In the genomic region with DNA sequence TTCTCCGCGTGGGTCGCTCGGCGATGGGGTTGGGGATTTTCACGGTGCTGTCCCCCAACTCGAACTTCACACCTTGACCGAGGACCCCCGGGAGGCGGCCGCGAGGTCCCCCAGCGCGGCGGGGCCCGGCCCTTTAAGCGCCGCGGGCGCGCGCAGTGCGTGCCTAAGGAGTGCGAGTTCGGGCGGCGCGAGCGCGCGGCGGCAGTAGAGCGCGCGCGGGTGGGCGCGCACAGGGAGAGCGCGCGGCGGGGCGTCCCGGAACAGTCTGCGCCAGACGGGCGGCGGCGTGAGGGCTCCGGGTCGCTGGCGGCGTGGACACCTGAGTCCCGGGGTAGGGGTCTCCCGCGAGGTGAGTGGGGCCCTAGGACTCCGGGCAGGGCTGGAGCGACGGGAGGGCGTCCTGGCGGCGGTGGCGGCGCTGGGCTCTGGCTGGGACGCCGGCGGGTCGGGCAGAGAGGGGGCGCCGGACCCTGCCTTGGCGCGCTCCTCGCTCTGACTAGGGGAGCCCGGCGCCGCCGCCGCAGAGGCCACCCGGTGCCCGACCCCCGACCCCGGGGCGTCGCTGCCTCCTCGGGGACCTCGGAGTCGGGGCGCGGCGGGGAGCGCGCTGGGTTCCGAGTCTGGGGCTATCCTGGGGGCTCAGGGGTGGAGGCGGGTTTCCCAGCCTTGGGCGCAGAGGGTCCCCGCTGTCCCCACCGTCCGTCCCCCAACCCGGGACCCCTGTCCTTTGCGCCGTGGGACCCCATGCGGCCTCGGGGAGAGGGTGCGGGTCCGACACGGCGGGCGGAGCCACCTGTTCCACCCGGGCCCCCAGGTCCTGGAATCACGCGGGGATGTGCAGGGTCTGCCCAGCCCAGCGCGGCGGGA, we compare ENCODE assay signal across 1 cellular context.
TF ChIP-seq lines count a peak whose summit lies in the region.

A gene with protein sequence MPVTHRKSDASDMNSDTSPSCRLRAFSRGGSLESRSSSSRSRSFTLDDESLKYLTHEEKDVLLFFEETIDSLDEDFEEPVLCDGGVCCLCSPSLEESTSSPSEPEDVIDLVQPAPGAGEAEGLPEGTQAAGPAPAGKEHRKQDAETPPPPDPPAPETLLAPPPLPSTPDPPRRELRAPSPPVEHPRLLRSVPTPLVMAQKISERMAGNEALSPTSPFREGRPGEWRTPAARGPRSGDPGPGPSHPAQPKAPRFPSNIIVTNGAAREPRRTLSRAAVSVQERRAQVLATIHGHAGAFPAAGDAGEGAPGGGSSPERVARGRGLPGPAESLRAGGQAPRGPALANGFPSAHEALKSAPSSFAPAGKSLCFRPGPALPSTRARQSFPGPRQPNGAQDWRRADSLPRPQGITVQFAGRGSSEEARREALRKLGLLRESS (plus strand): TSS at position 235 of the 867 bp plus-strand sequence. CDS start 28,722 bp downstream, outside the sequence.

TF ChIP-seq in HepG2, 621 proteins besides CTCF, POLR2A, EP300 and RAD21 (continued from another document and continues in another):
- TF ChIP-seq, protein P1, sequence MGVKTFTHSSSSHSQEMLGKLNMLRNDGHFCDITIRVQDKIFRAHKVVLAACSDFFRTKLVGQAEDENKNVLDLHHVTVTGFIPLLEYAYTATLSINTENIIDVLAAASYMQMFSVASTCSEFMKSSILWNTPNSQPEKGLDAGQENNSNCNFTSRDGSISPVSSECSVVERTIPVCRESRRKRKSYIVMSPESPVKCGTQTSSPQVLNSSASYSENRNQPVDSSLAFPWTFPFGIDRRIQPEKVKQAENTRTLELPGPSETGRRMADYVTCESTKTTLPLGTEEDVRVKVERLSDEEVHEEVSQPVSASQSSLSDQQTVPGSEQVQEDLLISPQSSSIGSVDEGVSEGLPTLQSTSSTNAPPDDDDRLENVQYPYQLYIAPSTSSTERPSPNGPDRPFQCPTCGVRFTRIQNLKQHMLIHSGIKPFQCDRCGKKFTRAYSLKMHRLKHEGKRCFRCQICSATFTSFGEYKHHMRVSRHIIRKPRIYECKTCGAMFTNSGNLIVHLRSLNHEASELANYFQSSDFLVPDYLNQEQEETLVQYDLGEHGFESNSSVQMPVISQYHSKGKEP (CRISPR knock-in tag; IDR thresholded peaks at IDR 0.05), result no peak
- TF ChIP-seq, protein P2, sequence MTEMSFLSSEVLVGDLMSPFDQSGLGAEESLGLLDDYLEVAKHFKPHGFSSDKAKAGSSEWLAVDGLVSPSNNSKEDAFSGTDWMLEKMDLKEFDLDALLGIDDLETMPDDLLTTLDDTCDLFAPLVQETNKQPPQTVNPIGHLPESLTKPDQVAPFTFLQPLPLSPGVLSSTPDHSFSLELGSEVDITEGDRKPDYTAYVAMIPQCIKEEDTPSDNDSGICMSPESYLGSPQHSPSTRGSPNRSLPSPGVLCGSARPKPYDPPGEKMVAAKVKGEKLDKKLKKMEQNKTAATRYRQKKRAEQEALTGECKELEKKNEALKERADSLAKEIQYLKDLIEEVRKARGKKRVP (CRISPR knock-in tag; IDR thresholded peaks at IDR 0.05), result no peak
- TF ChIP-seq TGIF2 (CRISPR knock-in tag; IDR thresholded peaks at IDR 0.05), result no peak
- TF ChIP-seq FOXA3 (CRISPR knock-in tag; IDR thresholded peaks at IDR 0.05), result no peak
- TF ChIP-seq ZNF850 (CRISPR knock-in tag; conservative IDR thresholded peaks at IDR 0.05), result no peak
- TF ChIP-seq, protein P3, sequence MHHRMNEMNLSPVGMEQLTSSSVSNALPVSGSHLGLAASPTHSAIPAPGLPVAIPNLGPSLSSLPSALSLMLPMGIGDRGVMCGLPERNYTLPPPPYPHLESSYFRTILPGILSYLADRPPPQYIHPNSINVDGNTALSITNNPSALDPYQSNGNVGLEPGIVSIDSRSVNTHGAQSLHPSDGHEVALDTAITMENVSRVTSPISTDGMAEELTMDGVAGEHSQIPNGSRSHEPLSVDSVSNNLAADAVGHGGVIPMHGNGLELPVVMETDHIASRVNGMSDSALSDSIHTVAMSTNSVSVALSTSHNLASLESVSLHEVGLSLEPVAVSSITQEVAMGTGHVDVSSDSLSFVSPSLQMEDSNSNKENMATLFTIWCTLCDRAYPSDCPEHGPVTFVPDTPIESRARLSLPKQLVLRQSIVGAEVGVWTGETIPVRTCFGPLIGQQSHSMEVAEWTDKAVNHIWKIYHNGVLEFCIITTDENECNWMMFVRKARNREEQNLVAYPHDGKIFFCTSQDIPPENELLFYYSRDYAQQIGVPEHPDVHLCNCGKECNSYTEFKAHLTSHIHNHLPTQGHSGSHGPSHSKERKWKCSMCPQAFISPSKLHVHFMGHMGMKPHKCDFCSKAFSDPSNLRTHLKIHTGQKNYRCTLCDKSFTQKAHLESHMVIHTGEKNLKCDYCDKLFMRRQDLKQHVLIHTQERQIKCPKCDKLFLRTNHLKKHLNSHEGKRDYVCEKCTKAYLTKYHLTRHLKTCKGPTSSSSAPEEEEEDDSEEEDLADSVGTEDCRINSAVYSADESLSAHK (CRISPR knock-in tag; IDR thresholded peaks at IDR 0.05; ENCODE audit: borderline replicate concordance), result no peak
- TF ChIP-seq TBL1XR1 (IDR thresholded peaks at IDR 0.05; ENCODE audit: borderline replicate concordance, low read length, partially characterized antibody), result no peak
- no peak for TF ChIP-seq ZNF761 (CRISPR knock-in tag; conservative IDR thresholded peaks at IDR 0.05)
- TF ChIP-seq, protein P4, sequence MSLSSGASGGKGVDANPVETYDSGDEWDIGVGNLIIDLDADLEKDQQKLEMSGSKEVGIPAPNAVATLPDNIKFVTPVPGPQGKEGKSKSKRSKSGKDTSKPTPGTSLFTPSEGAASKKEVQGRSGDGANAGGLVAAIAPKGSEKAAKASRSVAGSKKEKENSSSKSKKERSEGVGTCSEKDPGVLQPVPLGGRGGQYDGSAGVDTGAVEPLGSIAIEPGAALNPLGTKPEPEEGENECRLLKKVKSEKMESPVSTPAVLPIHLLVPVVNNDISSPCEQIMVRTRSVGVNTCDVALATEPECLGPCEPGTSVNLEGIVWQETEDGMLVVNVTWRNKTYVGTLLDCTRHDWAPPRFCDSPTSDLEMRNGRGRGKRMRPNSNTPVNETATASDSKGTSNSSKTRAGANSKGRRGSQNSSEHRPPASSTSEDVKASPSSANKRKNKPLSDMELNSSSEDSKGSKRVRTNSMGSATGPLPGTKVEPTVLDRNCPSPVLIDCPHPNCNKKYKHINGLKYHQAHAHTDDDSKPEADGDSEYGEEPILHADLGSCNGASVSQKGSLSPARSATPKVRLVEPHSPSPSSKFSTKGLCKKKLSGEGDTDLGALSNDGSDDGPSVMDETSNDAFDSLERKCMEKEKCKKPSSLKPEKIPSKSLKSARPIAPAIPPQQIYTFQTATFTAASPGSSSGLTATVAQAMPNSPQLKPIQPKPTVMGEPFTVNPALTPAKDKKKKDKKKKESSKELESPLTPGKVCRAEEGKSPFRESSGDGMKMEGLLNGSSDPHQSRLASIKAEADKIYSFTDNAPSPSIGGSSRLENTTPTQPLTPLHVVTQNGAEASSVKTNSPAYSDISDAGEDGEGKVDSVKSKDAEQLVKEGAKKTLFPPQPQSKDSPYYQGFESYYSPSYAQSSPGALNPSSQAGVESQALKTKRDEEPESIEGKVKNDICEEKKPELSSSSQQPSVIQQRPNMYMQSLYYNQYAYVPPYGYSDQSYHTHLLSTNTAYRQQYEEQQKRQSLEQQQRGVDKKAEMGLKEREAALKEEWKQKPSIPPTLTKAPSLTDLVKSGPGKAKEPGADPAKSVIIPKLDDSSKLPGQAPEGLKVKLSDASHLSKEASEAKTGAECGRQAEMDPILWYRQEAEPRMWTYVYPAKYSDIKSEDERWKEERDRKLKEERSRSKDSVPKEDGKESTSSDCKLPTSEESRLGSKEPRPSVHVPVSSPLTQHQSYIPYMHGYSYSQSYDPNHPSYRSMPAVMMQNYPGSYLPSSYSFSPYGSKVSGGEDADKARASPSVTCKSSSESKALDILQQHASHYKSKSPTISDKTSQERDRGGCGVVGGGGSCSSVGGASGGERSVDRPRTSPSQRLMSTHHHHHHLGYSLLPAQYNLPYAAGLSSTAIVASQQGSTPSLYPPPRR (CRISPR knock-in tag; IDR thresholded peaks at IDR 0.05; ENCODE audit: borderline replicate concordance), result no peak
- TF ChIP-seq PTBP1 (IDR thresholded peaks at IDR 0.05; ENCODE audit: low read depth, low read length, poor library complexity, severe bottlenecking), result no peak
- no peak for TF ChIP-seq ZNF20 (CRISPR knock-in tag; IDR thresholded peaks at IDR 0.05)
- TF ChIP-seq, protein P5, sequence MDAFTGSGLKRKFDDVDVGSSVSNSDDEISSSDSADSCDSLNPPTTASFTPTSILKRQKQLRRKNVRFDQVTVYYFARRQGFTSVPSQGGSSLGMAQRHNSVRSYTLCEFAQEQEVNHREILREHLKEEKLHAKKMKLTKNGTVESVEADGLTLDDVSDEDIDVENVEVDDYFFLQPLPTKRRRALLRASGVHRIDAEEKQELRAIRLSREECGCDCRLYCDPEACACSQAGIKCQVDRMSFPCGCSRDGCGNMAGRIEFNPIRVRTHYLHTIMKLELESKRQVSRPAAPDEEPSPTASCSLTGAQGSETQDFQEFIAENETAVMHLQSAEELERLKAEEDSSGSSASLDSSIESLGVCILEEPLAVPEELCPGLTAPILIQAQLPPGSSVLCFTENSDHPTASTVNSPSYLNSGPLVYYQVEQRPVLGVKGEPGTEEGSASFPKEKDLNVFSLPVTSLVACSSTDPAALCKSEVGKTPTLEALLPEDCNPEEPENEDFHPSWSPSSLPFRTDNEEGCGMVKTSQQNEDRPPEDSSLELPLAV (CRISPR knock-in tag; conservative IDR thresholded peaks at IDR 0.05; ENCODE audit: low read depth), result no peak
- TF ChIP-seq ZNF207 (IDR thresholded peaks at IDR 0.05; ENCODE audit: borderline replicate concordance), result no peak
- TF ChIP-seq, protein P6, sequence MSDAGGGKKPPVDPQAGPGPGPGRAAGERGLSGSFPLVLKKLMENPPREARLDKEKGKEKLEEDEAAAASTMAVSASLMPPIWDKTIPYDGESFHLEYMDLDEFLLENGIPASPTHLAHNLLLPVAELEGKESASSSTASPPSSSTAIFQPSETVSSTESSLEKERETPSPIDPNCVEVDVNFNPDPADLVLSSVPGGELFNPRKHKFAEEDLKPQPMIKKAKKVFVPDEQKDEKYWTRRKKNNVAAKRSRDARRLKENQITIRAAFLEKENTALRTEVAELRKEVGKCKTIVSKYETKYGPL (CRISPR knock-in tag; IDR thresholded peaks at IDR 0.05), result no peak
- 0 out of 2 replicates have a peak, but pooled peaks have one; percentile 58 for TF ChIP-seq ZSCAN20 (CRISPR knock-in tag; IDR thresholded peaks at IDR 0.05; ENCODE audit: borderline replicate concordance)
- TF ChIP-seq, protein P7, sequence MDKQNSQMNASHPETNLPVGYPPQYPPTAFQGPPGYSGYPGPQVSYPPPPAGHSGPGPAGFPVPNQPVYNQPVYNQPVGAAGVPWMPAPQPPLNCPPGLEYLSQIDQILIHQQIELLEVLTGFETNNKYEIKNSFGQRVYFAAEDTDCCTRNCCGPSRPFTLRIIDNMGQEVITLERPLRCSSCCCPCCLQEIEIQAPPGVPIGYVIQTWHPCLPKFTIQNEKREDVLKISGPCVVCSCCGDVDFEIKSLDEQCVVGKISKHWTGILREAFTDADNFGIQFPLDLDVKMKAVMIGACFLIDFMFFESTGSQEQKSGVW (CRISPR knock-in tag; IDR thresholded peaks at IDR 0.05; ENCODE audit: borderline replicate concordance), result no peak
- TF ChIP-seq ZNF616 (CRISPR knock-in tag; IDR thresholded peaks at IDR 0.05; ENCODE audit: low read depth), result no peak
- TF ChIP-seq ZNF569 (CRISPR knock-in tag; IDR thresholded peaks at IDR 0.05; ENCODE audit: borderline replicate concordance), result no peak
- TF ChIP-seq NR2F1 (CRISPR knock-in tag; IDR thresholded peaks at IDR 0.05), result no peak
- TF ChIP-seq, protein P8, sequence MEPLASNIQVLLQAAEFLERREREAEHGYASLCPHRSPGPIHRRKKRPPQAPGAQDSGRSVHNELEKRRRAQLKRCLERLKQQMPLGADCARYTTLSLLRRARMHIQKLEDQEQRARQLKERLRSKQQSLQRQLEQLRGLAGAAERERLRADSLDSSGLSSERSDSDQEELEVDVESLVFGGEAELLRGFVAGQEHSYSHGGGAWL (CRISPR knock-in tag; IDR thresholded peaks at IDR 0.05), result no peak
- TF ChIP-seq ZNF567 (CRISPR knock-in tag; IDR thresholded peaks at IDR 0.05; ENCODE audit: borderline replicate concordance), result no peak
- no peak for TF ChIP-seq RNF2 (conservative IDR thresholded peaks at IDR 0.05; ENCODE audit: low read depth)
- TF ChIP-seq, protein P9, sequence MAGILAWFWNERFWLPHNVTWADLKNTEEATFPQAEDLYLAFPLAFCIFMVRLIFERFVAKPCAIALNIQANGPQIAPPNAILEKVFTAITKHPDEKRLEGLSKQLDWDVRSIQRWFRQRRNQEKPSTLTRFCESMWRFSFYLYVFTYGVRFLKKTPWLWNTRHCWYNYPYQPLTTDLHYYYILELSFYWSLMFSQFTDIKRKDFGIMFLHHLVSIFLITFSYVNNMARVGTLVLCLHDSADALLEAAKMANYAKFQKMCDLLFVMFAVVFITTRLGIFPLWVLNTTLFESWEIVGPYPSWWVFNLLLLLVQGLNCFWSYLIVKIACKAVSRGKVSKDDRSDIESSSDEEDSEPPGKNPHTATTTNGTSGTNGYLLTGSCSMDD (CRISPR knock-in tag; IDR thresholded peaks at IDR 0.05), result no peak
- TF ChIP-seq TOE1 (CRISPR knock-in tag; IDR thresholded peaks at IDR 0.05), result no peak
- TF ChIP-seq MAFK (conservative IDR thresholded peaks at IDR 0.05 in 1 of 2, IDR thresholded peaks at IDR 0.05 in 1 of 2; ENCODE audit: low read length in 2 of 2), result no peak
- TF ChIP-seq, protein P10, sequence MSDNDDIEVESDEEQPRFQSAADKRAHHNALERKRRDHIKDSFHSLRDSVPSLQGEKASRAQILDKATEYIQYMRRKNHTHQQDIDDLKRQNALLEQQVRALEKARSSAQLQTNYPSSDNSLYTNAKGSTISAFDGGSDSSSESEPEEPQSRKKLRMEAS (IDR thresholded peaks at IDR 0.05), result 0 out of 2 replicates have a peak, but pooled peaks have one; percentile 52
- no peak for TF ChIP-seq ISX (CRISPR knock-in tag; conservative IDR thresholded peaks at IDR 0.05)
- TF ChIP-seq ZNF543 (CRISPR knock-in tag; IDR thresholded peaks at IDR 0.05), result peak; percentile 53; the same call in 1 of the 2 replicates
- peak; percentile 51; the same call in 1 of the 2 replicates for TF ChIP-seq GPN1 (CRISPR knock-in tag; IDR thresholded peaks at IDR 0.05; ENCODE audit: borderline replicate concordance)
- TF ChIP-seq NR2F2 (IDR thresholded peaks at IDR 0.05; ENCODE audit: borderline replicate concordance, low read depth), result no peak
- no peak for TF ChIP-seq ZFP36L1 (CRISPR knock-in tag; IDR thresholded peaks at IDR 0.05)
- TF ChIP-seq ZNF253 (CRISPR knock-in tag; IDR thresholded peaks at IDR 0.05; ENCODE audit: borderline replicate concordance), result no peak
- TF ChIP-seq, protein P11, sequence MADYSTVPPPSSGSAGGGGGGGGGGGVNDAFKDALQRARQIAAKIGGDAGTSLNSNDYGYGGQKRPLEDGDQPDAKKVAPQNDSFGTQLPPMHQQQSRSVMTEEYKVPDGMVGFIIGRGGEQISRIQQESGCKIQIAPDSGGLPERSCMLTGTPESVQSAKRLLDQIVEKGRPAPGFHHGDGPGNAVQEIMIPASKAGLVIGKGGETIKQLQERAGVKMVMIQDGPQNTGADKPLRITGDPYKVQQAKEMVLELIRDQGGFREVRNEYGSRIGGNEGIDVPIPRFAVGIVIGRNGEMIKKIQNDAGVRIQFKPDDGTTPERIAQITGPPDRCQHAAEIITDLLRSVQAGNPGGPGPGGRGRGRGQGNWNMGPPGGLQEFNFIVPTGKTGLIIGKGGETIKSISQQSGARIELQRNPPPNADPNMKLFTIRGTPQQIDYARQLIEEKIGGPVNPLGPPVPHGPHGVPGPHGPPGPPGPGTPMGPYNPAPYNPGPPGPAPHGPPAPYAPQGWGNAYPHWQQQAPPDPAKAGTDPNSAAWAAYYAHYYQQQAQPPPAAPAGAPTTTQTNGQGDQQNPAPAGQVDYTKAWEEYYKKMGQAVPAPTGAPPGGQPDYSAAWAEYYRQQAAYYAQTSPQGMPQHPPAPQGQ (CRISPR knock-in tag; IDR thresholded peaks at IDR 0.05; ENCODE audit: borderline replicate concordance), result no peak
- TF ChIP-seq ZNF33B (CRISPR knock-in tag; IDR thresholded peaks at IDR 0.05), result no peak
- no peak for TF ChIP-seq RBM39 (IDR thresholded peaks at IDR 0.05; ENCODE audit: low read depth, low read length, poor library complexity, severe bottlenecking)
- no peak for TF ChIP-seq CAMTA2 (CRISPR knock-in tag; IDR thresholded peaks at IDR 0.05; ENCODE audit: borderline replicate concordance)
